Comparison of ENCODE assay signal across 8 cellular contexts in genomic region chr10:95657250-95657649, GRCh38. TPM values are rescaled to one million over a fixed set of nuclear protein-coding genes. Genes with fewer than 3 reads are reported as not detected.
DNase-seq lines count a peak whose midpoint lies in the region; ATAC-seq and TF ChIP-seq lines count a peak whose summit lies in the region.

No MANE protein-coding gene starts in this region.

- no peaks in the 10 kb centered on the region for H3K27me3 Mint-ChIP-seq in T-helper 2 cell treated with Interferon-gamma antibody and Interleukin-4, amounts not matched to agents 5 μg/mL and 100 μg/mL, for 36 hours (ENCODE audit: low read depth)
- no peaks in the 10 kb centered on the region for H3K27me3 Mint-ChIP-seq in activated CD8-positive, alpha-beta T cell treated with anti-CD3 and anti-CD28 coated beads for 36 hours

- H3K9me3 Mint-ChIP-seq in T-helper 2 cell treated with Interferon-gamma antibody and Interleukin-4, amounts not matched to agents 5 μg/mL and 100 μg/mL, for 36 hours: no peaks in the 10 kb centered on the region
- peaks cover 3% of the 10 kb centered on the region for H3K9me3 Mint-ChIP-seq in activated CD8-positive, alpha-beta T cell treated with anti-CD3 and anti-CD28 coated beads for 36 hours

- no peak for TF ChIP-seq CTCF in activated CD8-positive, alpha-beta T cell treated with anti-CD3 and anti-CD28 coated beads for 36 hours (IDR thresholded peaks at IDR 0.05)
- TF ChIP-seq CTCF in stomach (IDR thresholded peaks at IDR 0.05): no peak

- H3K4me1 ChIP-seq in iPS-18a (ENCODE audit: control insufficient read depth, low read depth, low read length): peaks cover 13% of the 10 kb centered on the region
- H3K4me1 ChIP-seq in stomach: peaks cover 0 to 40% (median 28%) of the 10 kb centered on the region in 4 donors

- CTCF ChIA-PET in activated CD8-positive, alpha-beta T cell treated with anti-CD3 and anti-CD28 coated beads for 36 hours (lab: Charles Lee): interaction anchor here (1.3 kb wide), 1 partner anchor 37 kb away, joined by 8 read pairs; the partner anchor contains the start of gene TCTN3

- ATAC-seq in activated CD8-positive, alpha-beta T cell treated with anti-CD3 and anti-CD28 coated beads for 36 hours: no peak
- ATAC-seq in HG03139 (IDR thresholded peaks at IDR 0.05; ENCODE audit: unreplicated experiment): no peak

- H3K4me3 Mint-ChIP-seq in T-helper 2 cell treated with Interferon-gamma antibody and Interleukin-4, amounts not matched to agents 5 μg/mL and 100 μg/mL, for 36 hours: peak overlapping the region; percentile 93
- H3K4me3 Mint-ChIP-seq in activated CD8-positive, alpha-beta T cell treated with anti-CD3 and anti-CD28 coated beads for 36 hours: peak overlapping the region; percentile 99

- H3K36me3 ChIP-seq in iPS-18a (ENCODE audit: control insufficient read depth, low read depth, low read length): peaks cover 9% of the 10 kb centered on the region
- H3K36me3 ChIP-seq in stomach: peaks cover 7 to 10% (median 9%) of the 10 kb centered on the region in 4 donors

- H3K27ac ChIP-seq in iPS-18a (ENCODE audit: low read length) (no peak overlapping the region), stomach (peak overlapping the region in 4 of 5 donors; percentile 81 to 87 (median 85))

- TF ChIP-seq POLR2A in stomach (IDR thresholded peaks at IDR 0.05): no peak

- H3K9me3 ChIP-seq in iPS-18a (ENCODE audit: control insufficient read depth, low read depth, low read length) (no peaks in the 10 kb centered on the region), stomach (no peaks in the 10 kb centered on the region)

- WGBS in stomach, 5 donors: 26 to 76% (median 68%) methylated on average over 1 of the region's 1 CpG

- H3K4me3 ChIP-seq in iPS-18a (ENCODE audit: low read length): peak overlapping the region; percentile 77
- H3K4me3 ChIP-seq in stomach: peak overlapping the region; percentile 75 to 95 (median 78)

- no peak for DNase-seq in T-helper 2 cell treated with Interferon-gamma antibody and Interleukin-4, amounts not matched to agents 5 μg/mL and 100 μg/mL, for 36 hours (ENCODE audit: low spot score)
- DNase-seq in T-helper 2 cell (no peak), stomach (no peak), NCI-H2227 treated with DMSO at 0.1 percent for 48 hours (lab: John Stamatoyannopoulos, UW) (no peak), HCEC 1CT (no peak)
- DNase-seq in activated CD8-positive, alpha-beta T cell treated with anti-CD3 and anti-CD28 coated beads for 36 hours: no peak

- peaks cover 22% of the 10 kb centered on the region for H3K36me3 Mint-ChIP-seq in T-helper 2 cell treated with Interferon-gamma antibody and Interleukin-4, amounts not matched to agents 5 μg/mL and 100 μg/mL, for 36 hours (ENCODE audit: low read depth)
- H3K36me3 Mint-ChIP-seq in activated CD8-positive, alpha-beta T cell treated with anti-CD3 and anti-CD28 coated beads for 36 hours (ENCODE audit: low read depth): peaks cover 27% of the 10 kb centered on the region

- POLR2A ChIA-PET in activated CD8-positive, alpha-beta T cell treated with anti-CD3 and anti-CD28 coated beads for 36 hours (lab: Charles Lee): interaction anchor here (1.2 kb wide), 1 partner anchor 36 kb away, joined by 6 read pairs; the partner anchor contains the start of gene TCTN3

- no peak for TF ChIP-seq EP300 in stomach (IDR thresholded peaks at IDR 0.05)

- H3K27ac Mint-ChIP-seq in T-helper 2 cell treated with Interferon-gamma antibody and Interleukin-4, amounts not matched to agents 5 μg/mL and 100 μg/mL, for 36 hours: no peak overlapping the region
- peak overlapping the region; percentile 97 for H3K27ac Mint-ChIP-seq in activated CD8-positive, alpha-beta T cell treated with anti-CD3 and anti-CD28 coated beads for 36 hours

- H3K27me3 ChIP-seq in iPS-18a (ENCODE audit: control insufficient read depth, insufficient read depth, low read length) (no peaks in the 10 kb centered on the region), stomach (no peaks in the 10 kb centered on the region)

- peak overlapping the region; percentile 76 for H3K9ac ChIP-seq in iPS-18a (ENCODE audit: low read length)

- H3K4me1 Mint-ChIP-seq in T-helper 2 cell treated with Interferon-gamma antibody and Interleukin-4, amounts not matched to agents 5 μg/mL and 100 μg/mL, for 36 hours (ENCODE audit: low read depth): peaks cover 21% of the 10 kb centered on the region
- H3K4me1 Mint-ChIP-seq in activated CD8-positive, alpha-beta T cell treated with anti-CD3 and anti-CD28 coated beads for 36 hours (ENCODE audit: low read depth): peaks cover 29% of the 10 kb centered on the region

- intact Hi-C loops in activated CD8-positive, alpha-beta T cell treated with anti-CD3 and anti-CD28 coated beads for 36 hours (cut with micrococcal nuclease): no loop called here
- intact Hi-C loops in stomach (cut with DNase I; ENCODE audit: low total_unique reads): no loop called here

RNA-seq across cellular contexts. Expression of gene ALDH18A1, which starts 0.7 kb away (rescaled TPM):
- 100 to 1,000 TPM; 119 TPM for total RNA-seq in activated CD8-positive, alpha-beta T cell treated with anti-CD3 and anti-CD28 coated beads for 36 hours
- 10 to 100 TPM; 26.8 to 87.6 (median 33.9) TPM for total RNA-seq in stomach
- polyA plus RNA-seq in stomach: 10 to 100 TPM; 11.3 to 19.2 (median 16.6) TPM

RNA-seq across cellular contexts. Expression of gene TCTN3, which starts 36.5 kb away (rescaled TPM):
- 10 to 100 TPM; 17.6 to 20.5 TPM for total RNA-seq in activated CD8-positive, alpha-beta T cell treated with anti-CD3 and anti-CD28 coated beads for 36 hours
- 10 to 100 TPM in 2 of 5 donors, 1 to 10 TPM in 3; 1.2 to 31.6 (median 9.3) TPM for total RNA-seq in stomach
- polyA plus RNA-seq in stomach: 10 to 100 TPM in 2 of 3 donors, 1 to 10 TPM in 1; 8.6 to 12.1 (median 10.1) TPM
